ENCODE assay signal across 1 cellular context in the genomic region with DNA sequence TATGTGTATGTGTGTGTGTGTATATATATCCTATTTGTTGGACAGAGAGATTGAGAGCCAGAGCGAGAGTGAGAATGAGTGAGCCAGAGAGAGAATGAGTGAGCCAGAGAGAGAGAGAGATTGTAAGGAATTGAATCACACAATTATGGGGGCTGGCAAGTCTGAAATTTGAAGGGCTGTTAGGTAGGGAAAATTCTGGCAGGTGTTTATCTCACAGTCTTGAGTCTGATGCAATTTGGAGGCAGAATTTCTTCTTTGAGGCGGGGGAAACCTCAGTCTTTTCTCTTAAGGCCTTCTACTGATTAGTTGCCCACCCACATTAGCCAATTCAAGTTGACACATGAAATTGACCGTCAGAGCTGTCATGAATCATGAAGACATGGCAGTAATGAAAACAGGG.
TF ChIP-seq lines count a peak whose summit lies in the region.

No MANE protein-coding gene starts in this region.

TF ChIP-seq in K562, 482 proteins besides CTCF, POLR2A, EP300 and RAD21 (continued from another document and continues in another):
- TF ChIP-seq ZNF175 (CRISPR knock-in tag; IDR thresholded peaks at IDR 0.05; ENCODE audit: low read depth) (0 out of 2 replicates have a peak, but pooled peaks have one; percentile 77), HNRNPUL1 (IDR thresholded peaks at IDR 0.05; ENCODE audit: low read length) (no peak), BACH1 (tag; IDR thresholded peaks at IDR 0.05) (peak; percentile 49; the same call in 1 of the 2 replicates), RBM22 (IDR thresholded peaks at IDR 0.05; ENCODE audit: low read depth, low read length, poor library complexity, severe bottlenecking) (no peak), STAT5B (CRISPR knock-in tag; IDR thresholded peaks at IDR 0.05) (no peak), DDX20 (tag; IDR thresholded peaks at IDR 0.05; ENCODE audit: low read depth) (no peak), ZNF134 (CRISPR knock-in tag; conservative IDR thresholded peaks at IDR 0.05) (peak; percentile 98), NONO (IDR thresholded peaks at IDR 0.05; ENCODE audit: low read depth in 2 of 2, low read length in 1 of 2) (no peak), JUNB (CRISPR knock-in tag; conservative IDR thresholded peaks at IDR 0.05) (no peak), ZNF274 (IDR thresholded peaks at IDR 0.05; ENCODE audit: borderline replicate concordance, low read depth, low read length) (no peak), SRSF1 (IDR thresholded peaks at IDR 0.05; ENCODE audit: low read depth, low read length) (no peak), HDAC3 (IDR thresholded peaks at IDR 0.05; ENCODE audit: borderline replicate concordance, partially characterized antibody) (peak; percentile 60), RBFOX2 (IDR thresholded peaks at IDR 0.05; ENCODE audit: low read depth, low read length) (peak; percentile 53), SRSF7 (optimal IDR thresholded peaks at IDR 0.05; ENCODE audit: low read depth, low read length) (no peak), MAFK (IDR thresholded peaks at IDR 0.05; ENCODE audit: low read length) (no peak), NFATC3 (IDR thresholded peaks at IDR 0.05) (0 out of 2 replicates have a peak, but pooled peaks have one; percentile 67), NCOA6 (IDR thresholded peaks at IDR 0.05) (no peak), GATAD2B (IDR thresholded peaks at IDR 0.05; ENCODE audit: borderline replicate concordance) (no peak), ARID2 (IDR thresholded peaks at IDR 0.05) (no peak), TRIM24 (IDR thresholded peaks at IDR 0.05) (peak; percentile 94), FOXJ2 (tag; IDR thresholded peaks at IDR 0.05) (no peak), MTA1 (IDR thresholded peaks at IDR 0.05; ENCODE audit: borderline replicate concordance) (no peak; the same call in 1 of the 2 replicates), TEAD4 (IDR thresholded peaks at IDR 0.05; ENCODE audit: low read length) (peak; percentile 57; the same call in 1 of the 2 replicates), TEAD4 (CRISPR knock-in tag; IDR thresholded peaks at IDR 0.05; ENCODE audit: borderline replicate concordance) (no peak), ZNF785 (CRISPR knock-in tag; IDR thresholded peaks at IDR 0.05) (no peak), RBBP5 (IDR thresholded peaks at IDR 0.05; ENCODE audit: borderline replicate concordance, insufficient read depth, low read length, poor library complexity, severe bottlenecking) (no peak), FOXM1 (IDR thresholded peaks at IDR 0.05; ENCODE audit: low read depth) (peak; percentile 20; the same call in 1 of the 2 replicates), FOXM1 (CRISPR knock-in tag; IDR thresholded peaks at IDR 0.05; ENCODE audit: low read depth) (no peak)
- TF ChIP-seq, protein P1, sequence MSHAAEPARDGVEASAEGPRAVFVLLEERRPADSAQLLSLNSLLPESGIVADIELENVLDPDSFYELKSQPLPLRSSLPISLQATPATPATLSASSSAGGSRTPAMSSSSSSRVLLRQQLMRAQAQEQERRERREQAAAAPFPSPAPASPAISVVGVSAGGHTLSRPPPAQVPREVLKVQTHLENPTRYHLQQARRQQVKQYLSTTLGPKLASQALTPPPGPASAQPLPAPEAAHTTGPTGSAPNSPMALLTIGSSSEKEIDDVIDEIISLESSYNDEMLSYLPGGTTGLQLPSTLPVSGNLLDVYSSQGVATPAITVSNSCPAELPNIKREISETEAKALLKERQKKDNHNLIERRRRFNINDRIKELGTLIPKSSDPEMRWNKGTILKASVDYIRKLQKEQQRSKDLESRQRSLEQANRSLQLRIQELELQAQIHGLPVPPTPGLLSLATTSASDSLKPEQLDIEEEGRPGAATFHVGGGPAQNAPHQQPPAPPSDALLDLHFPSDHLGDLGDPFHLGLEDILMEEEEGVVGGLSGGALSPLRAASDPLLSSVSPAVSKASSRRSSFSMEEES (CRISPR knock-in tag; IDR thresholded peaks at IDR 0.05), result no peak
- TF ChIP-seq, protein P2, sequence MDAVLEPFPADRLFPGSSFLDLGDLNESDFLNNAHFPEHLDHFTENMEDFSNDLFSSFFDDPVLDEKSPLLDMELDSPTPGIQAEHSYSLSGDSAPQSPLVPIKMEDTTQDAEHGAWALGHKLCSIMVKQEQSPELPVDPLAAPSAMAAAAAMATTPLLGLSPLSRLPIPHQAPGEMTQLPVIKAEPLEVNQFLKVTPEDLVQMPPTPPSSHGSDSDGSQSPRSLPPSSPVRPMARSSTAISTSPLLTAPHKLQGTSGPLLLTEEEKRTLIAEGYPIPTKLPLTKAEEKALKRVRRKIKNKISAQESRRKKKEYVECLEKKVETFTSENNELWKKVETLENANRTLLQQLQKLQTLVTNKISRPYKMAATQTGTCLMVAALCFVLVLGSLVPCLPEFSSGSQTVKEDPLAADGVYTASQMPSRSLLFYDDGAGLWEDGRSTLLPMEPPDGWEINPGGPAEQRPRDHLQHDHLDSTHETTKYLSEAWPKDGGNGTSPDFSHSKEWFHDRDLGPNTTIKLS (IDR thresholded peaks at IDR 0.05; ENCODE audit: borderline replicate concordance, low read depth), result no peak
- TF ChIP-seq, protein P3, sequence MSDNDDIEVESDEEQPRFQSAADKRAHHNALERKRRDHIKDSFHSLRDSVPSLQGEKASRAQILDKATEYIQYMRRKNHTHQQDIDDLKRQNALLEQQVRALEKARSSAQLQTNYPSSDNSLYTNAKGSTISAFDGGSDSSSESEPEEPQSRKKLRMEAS (CRISPR knock-in tag; IDR thresholded peaks at IDR 0.05), result no peak
- TF ChIP-seq, protein P4, sequence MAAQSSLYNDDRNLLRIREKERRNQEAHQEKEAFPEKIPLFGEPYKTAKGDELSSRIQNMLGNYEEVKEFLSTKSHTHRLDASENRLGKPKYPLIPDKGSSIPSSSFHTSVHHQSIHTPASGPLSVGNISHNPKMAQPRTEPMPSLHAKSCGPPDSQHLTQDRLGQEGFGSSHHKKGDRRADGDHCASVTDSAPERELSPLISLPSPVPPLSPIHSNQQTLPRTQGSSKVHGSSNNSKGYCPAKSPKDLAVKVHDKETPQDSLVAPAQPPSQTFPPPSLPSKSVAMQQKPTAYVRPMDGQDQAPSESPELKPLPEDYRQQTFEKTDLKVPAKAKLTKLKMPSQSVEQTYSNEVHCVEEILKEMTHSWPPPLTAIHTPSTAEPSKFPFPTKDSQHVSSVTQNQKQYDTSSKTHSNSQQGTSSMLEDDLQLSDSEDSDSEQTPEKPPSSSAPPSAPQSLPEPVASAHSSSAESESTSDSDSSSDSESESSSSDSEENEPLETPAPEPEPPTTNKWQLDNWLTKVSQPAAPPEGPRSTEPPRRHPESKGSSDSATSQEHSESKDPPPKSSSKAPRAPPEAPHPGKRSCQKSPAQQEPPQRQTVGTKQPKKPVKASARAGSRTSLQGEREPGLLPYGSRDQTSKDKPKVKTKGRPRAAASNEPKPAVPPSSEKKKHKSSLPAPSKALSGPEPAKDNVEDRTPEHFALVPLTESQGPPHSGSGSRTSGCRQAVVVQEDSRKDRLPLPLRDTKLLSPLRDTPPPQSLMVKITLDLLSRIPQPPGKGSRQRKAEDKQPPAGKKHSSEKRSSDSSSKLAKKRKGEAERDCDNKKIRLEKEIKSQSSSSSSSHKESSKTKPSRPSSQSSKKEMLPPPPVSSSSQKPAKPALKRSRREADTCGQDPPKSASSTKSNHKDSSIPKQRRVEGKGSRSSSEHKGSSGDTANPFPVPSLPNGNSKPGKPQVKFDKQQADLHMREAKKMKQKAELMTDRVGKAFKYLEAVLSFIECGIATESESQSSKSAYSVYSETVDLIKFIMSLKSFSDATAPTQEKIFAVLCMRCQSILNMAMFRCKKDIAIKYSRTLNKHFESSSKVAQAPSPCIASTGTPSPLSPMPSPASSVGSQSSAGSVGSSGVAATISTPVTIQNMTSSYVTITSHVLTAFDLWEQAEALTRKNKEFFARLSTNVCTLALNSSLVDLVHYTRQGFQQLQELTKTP (IDR thresholded peaks at IDR 0.05; ENCODE audit: low read depth in 1 of 2, partially characterized antibody in 2 of 2), result peak in 1 of 2 experiments; percentile 54
- TF ChIP-seq, protein P5, sequence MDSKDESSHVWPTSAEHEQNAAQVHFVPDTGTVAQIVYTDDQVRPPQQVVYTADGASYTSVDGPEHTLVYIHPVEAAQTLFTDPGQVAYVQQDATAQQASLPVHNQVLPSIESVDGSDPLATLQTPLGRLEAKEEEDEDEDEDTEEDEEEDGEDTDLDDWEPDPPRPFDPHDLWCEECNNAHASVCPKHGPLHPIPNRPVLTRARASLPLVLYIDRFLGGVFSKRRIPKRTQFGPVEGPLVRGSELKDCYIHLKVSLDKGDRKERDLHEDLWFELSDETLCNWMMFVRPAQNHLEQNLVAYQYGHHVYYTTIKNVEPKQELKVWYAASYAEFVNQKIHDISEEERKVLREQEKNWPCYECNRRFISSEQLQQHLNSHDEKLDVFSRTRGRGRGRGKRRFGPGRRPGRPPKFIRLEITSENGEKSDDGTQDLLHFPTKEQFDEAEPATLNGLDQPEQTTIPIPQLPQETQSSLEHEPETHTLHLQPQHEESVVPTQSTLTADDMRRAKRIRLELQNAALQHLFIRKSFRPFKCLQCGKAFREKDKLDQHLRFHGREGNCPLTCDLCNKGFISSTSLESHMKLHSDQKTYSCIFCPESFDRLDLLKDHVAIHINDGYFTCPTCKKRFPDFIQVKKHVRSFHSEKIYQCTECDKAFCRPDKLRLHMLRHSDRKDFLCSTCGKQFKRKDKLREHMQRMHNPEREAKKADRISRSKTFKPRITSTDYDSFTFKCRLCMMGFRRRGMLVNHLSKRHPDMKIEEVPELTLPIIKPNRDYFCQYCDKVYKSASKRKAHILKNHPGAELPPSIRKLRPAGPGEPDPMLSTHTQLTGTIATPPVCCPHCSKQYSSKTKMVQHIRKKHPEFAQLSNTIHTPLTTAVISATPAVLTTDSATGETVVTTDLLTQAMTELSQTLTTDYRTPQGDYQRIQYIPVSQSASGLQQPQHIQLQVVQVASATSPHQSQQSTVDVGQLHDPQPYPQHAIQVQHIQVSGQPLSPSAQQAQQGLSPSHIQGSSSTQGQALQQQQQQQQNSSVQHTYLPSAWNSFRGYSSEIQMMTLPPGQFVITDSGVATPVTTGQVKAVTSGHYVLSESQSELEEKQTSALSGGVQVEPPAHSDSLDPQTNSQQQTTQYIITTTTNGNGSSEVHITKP (IDR thresholded peaks at IDR 0.05; ENCODE audit: partially characterized antibody), result no peak
- TF ChIP-seq, protein P6, sequence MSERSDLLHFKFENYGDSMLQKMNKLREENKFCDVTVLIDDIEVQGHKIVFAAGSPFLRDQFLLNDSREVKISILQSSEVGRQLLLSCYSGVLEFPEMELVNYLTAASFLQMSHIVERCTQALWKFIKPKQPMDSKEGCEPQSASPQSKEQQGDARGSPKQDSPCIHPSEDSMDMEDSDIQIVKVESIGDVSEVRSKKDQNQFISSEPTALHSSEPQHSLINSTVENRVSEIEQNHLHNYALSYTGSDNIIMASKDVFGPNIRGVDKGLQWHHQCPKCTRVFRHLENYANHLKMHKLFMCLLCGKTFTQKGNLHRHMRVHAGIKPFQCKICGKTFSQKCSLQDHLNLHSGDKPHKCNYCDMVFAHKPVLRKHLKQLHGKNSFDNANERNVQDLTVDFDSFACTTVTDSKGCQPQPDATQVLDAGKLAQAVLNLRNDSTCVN (CRISPR knock-in tag; IDR thresholded peaks at IDR 0.05), result no peak
- TF ChIP-seq, protein P7, sequence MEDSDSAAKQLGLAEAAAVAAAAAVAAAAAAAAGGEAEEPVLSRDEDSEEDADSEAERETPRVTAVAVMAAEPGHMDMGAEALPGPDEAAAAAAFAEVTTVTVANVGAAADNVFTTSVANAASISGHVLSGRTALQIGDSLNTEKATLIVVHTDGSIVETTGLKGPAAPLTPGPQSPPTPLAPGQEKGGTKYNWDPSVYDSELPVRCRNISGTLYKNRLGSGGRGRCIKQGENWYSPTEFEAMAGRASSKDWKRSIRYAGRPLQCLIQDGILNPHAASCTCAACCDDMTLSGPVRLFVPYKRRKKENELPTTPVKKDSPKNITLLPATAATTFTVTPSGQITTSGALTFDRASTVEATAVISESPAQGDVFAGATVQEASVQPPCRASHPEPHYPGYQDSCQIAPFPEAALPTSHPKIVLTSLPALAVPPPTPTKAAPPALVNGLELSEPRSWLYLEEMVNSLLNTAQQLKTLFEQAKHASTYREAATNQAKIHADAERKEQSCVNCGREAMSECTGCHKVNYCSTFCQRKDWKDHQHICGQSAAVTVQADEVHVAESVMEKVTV (CRISPR knock-in tag; IDR thresholded peaks at IDR 0.05), result 0 out of 2 replicates have a peak, but pooled peaks have one; percentile 26
- TF ChIP-seq, protein P8, sequence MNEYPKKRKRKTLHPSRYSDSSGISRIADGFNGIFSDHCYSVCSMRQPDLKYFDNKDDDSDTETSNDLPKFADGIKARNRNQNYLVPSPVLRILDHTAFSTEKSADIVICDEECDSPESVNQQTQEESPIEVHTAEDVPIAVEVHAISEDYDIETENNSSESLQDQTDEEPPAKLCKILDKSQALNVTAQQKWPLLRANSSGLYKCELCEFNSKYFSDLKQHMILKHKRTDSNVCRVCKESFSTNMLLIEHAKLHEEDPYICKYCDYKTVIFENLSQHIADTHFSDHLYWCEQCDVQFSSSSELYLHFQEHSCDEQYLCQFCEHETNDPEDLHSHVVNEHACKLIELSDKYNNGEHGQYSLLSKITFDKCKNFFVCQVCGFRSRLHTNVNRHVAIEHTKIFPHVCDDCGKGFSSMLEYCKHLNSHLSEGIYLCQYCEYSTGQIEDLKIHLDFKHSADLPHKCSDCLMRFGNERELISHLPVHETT (CRISPR knock-in tag; conservative IDR thresholded peaks at IDR 0.05 in 1 of 2, IDR thresholded peaks at IDR 0.05 in 1 of 2), result no peak
